18 cellular contexts compared by ENCODE assay signal in the genomic region with DNA sequence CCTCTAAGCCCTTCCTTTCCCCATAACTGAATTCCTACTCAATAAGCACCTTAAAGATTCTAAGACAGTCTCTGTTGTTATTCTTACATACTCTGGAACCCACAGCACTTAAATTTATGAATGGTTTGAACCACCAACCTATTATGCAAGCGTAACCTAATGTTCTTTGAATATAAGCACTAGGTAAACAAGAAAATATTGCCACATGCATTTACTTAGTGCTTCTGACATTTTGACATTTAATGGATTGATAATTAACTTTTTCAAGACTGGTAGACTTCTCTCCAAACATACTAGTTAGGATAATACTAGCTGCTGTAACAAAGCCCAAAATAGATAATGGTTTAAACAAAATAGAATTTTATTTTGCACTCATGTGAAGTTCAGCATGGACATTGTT.
"Had no signal": no experiment of that assay in that cellular context is flagged by ENCODE, and none has a peak within 500 bp of the region (broad histone marks: within the 10 kb centered on the region; RNA-seq: fewer than 3 reads in every experiment).

No MANE protein-coding gene starts in this region.

- H3K4me1 Mint-ChIP-seq: stimulated activated naive CD8-positive, alpha-beta T cell treated with anti-CD3 and anti-CD28 coated beads, Interleukin-15, amount 100 ng/mL, for 72 hours had no signal

- H3K27me3 Mint-ChIP-seq: naive thymus-derived CD4-positive, alpha-beta T cell; stimulated activated naive B cell treated with anti-CD40 and anti-IgM and Interleukin-4, amounts not matched to agents 10 μg/mL and 1 μg/mL and 100 μg/mL, for 72 hours; stimulated activated naive CD8-positive, alpha-beta T cell treated with anti-CD3 and anti-CD28 coated beads, Interleukin-15, amount 100 ng/mL, for 72 hours had no signal

- ATAC-seq: gastroesophageal sphincter; left ventricle myocardium superior; naive thymus-derived CD4-positive, alpha-beta T cell; psoas muscle; stimulated activated naive B cell treated with anti-CD40 and anti-IgM and Interleukin-4, amounts not matched to agents 10 μg/mL and 1 μg/mL and 100 μg/mL, for 72 hours; stimulated activated naive CD8-positive, alpha-beta T cell treated with anti-CD3 and anti-CD28 coated beads, Interleukin-15, amount 100 ng/mL, for 72 hours had no signal

- H3K36me3 ChIP-seq: esophagus muscularis mucosa, gastroesophageal sphincter, sigmoid colon, tibial nerve had no signal

- H3K9me3 ChIP-seq: esophagus muscularis mucosa, gastroesophageal sphincter, psoas muscle, sigmoid colon, testis, tibial nerve had no signal

- H3K4me1 ChIP-seq: esophagus muscularis mucosa, gastroesophageal sphincter, psoas muscle, sigmoid colon, testis had no signal

- H3K4me3 ChIP-seq: esophagus muscularis mucosa, gastroesophageal sphincter, psoas muscle, sigmoid colon, skin epidermis, testis, tibial nerve had no signal

- H3K4me3 Mint-ChIP-seq: immature natural killer cell; naive thymus-derived CD4-positive, alpha-beta T cell; nephron progenitor cell; stimulated activated naive B cell treated with anti-CD40 and anti-IgM and Interleukin-4, amounts not matched to agents 10 μg/mL and 1 μg/mL and 100 μg/mL, for 72 hours; stimulated activated naive CD8-positive, alpha-beta T cell treated with anti-CD3 and anti-CD28 coated beads, Interleukin-15, amount 100 ng/mL, for 72 hours had no signal

- H3K27me3 ChIP-seq: esophagus muscularis mucosa, gastroesophageal sphincter, sigmoid colon, testis, tibial nerve had no signal

- H3K27ac ChIP-seq: epithelial cell of prostate, esophagus muscularis mucosa, gastroesophageal sphincter, psoas muscle, sigmoid colon, skin epidermis, testis, tibial nerve had no signal

- H3K27ac Mint-ChIP-seq: nephron progenitor cell; stimulated activated naive B cell treated with anti-CD40 and anti-IgM and Interleukin-4, amounts not matched to agents 10 μg/mL and 1 μg/mL and 100 μg/mL, for 72 hours had no signal

- DNase-seq: effector memory CD4-positive, alpha-beta T cell; glutamatergic neuron; immature natural killer cell; left ventricle myocardium superior; naive thymus-derived CD4-positive, alpha-beta T cell; nephron progenitor cell; psoas muscle; sigmoid colon; stimulated activated CD4-positive, alpha-beta T cell treated with anti-CD3 and anti-CD28 coated beads, Interleukin-2, amount 100 ng/mL, for 24 hours; stimulated activated CD4-positive, alpha-beta T cell treated with anti-CD3 and anti-CD28 coated beads, Interleukin-4, amount 100 ng/mL, for 4 hours; stimulated activated naive B cell treated with anti-CD40 and anti-IgM and Interleukin-4, amounts not matched to agents 10 μg/mL and 1 μg/mL and 100 μg/mL, for 72 hours; stimulated activated naive CD8-positive, alpha-beta T cell treated with anti-CD3 and anti-CD28 coated beads, Interleukin-15, amount 100 ng/mL, for 72 hours; testis had no signal

- H3K36me3 Mint-ChIP-seq: immature natural killer cell had no signal

- H3K9me3 Mint-ChIP-seq: immature natural killer cell; naive thymus-derived CD4-positive, alpha-beta T cell; nephron progenitor cell; stimulated activated naive B cell treated with anti-CD40 and anti-IgM and Interleukin-4, amounts not matched to agents 10 μg/mL and 1 μg/mL and 100 μg/mL, for 72 hours; stimulated activated naive CD8-positive, alpha-beta T cell treated with anti-CD3 and anti-CD28 coated beads, Interleukin-15, amount 100 ng/mL, for 72 hours had no signal
